In the genomic region with DNA sequence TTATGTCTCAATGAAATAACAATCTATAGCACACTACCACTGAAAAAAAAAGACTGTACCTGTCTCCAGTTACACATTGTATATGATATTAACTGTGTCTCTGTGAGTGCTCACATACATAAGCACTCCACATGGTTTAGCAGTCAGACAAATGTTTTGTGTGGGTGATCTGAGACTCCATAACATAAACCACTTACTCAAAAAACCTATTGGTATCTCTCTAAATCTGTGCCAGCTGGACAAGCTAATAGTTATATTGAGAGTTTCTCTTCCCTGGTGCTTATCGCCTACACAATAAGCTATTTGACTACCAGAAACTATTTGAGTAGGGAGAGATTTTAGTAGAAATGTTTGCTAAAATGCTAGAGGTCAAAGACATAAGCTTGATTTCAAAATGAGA, we compare ENCODE assay signal across 13 cellular contexts.
DNase-seq lines count a peak whose midpoint lies in the region; ATAC-seq lines count a peak whose summit lies in the region.
"Had no signal": no experiment of that assay in that cellular context is flagged by ENCODE, and none has a peak within 500 bp of the region (broad histone marks: within the 10 kb centered on the region; RNA-seq: fewer than 3 reads in every experiment).

No MANE protein-coding gene starts in this region.

- ATAC-seq in GM18511 (IDR thresholded peaks at IDR 0.05; ENCODE audit: unreplicated experiment): peak; percentile 89
- peak; percentile 53 for ATAC-seq in GM21367 (IDR thresholded peaks at IDR 0.05; ENCODE audit: unreplicated experiment)
- ATAC-seq in HG02884 (IDR thresholded peaks at IDR 0.05; ENCODE audit: unreplicated experiment): peak; percentile 87
- peak; percentile 70 for ATAC-seq in HG03558 (IDR thresholded peaks at IDR 0.05; ENCODE audit: extremely low read depth, unreplicated experiment)
- ATAC-seq: lower lobe of right lung had no signal

- H3K4me3 Mint-ChIP-seq in activated T-cell treated with anti-CD3 and anti-CD28 coated beads, Interleukin-2, amount 50 U/mL, for 24 hours: no peak overlapping the region
- H3K4me3 Mint-ChIP-seq: activated naive CD8-positive, alpha-beta T cell treated with anti-CD3 and anti-CD28 coated beads, Interleukin-2, amount 10 ng/mL, durations not matched to agents 7 days and 5 days had no signal

- DNase-seq in GM03348 (ENCODE audit: low spot score) (no peak), cerebellar cortex (ENCODE audit: low spot score) (no peak), NCI-H524 treated with DMSO at 0.1 percent for 48 hours (lab: John Stamatoyannopoulos, UW) (no peak)
- DNase-seq in activated T-cell treated with anti-CD3 and anti-CD28 coated beads, Interleukin-2, amount 50 U/mL, for 24 hours: no peak
- DNase-seq: activated naive CD8-positive, alpha-beta T cell treated with anti-CD3 and anti-CD28 coated beads, Interleukin-2, amount 10 ng/mL, durations not matched to agents 7 days and 5 days; hippocampal formation; Karpas-422; lower lobe of right lung; NCI-H2081 had no signal

- no peaks in the 10 kb centered on the region for H3K36me3 Mint-ChIP-seq in activated T-cell treated with anti-CD3 and anti-CD28 coated beads, Interleukin-2, amount 50 U/mL, for 24 hours (ENCODE audit: low read depth)

- H3K4me1 Mint-ChIP-seq in activated T-cell treated with anti-CD3 and anti-CD28 coated beads, Interleukin-2, amount 50 U/mL, for 24 hours (ENCODE audit: low read depth): peaks cover 17% of the 10 kb centered on the region
- H3K4me1 Mint-ChIP-seq: activated naive CD8-positive, alpha-beta T cell treated with anti-CD3 and anti-CD28 coated beads, Interleukin-2, amount 10 ng/mL, durations not matched to agents 7 days and 5 days had no signal

- no peaks in the 10 kb centered on the region for H3K9me3 Mint-ChIP-seq in activated T-cell treated with anti-CD3 and anti-CD28 coated beads, Interleukin-2, amount 50 U/mL, for 24 hours

- H3K27ac Mint-ChIP-seq in activated T-cell treated with anti-CD3 and anti-CD28 coated beads, Interleukin-2, amount 50 U/mL, for 24 hours: no peak overlapping the region
- H3K27ac Mint-ChIP-seq: activated naive CD8-positive, alpha-beta T cell treated with anti-CD3 and anti-CD28 coated beads, Interleukin-2, amount 10 ng/mL, durations not matched to agents 7 days and 5 days had no signal

- H3K27me3 Mint-ChIP-seq in activated T-cell treated with anti-CD3 and anti-CD28 coated beads, Interleukin-2, amount 50 U/mL, for 24 hours: no peaks in the 10 kb centered on the region
- H3K27me3 Mint-ChIP-seq: activated naive CD8-positive, alpha-beta T cell treated with anti-CD3 and anti-CD28 coated beads, Interleukin-2, amount 10 ng/mL, durations not matched to agents 7 days and 5 days had no signal
